Comparison of ENCODE assay signal across 12 cellular contexts in genomic region chr9:131399972-131400371, GRCh38. TPM values are rescaled to one million over a fixed set of nuclear protein-coding genes. Genes with fewer than 3 reads are reported as not detected.
DNase-seq lines count a peak whose midpoint lies in the region; ATAC-seq and TF ChIP-seq lines count a peak whose summit lies in the region.
"Had no signal": no experiment of that assay in that cellular context is flagged by ENCODE, and none has a peak within 500 bp of the region (broad histone marks: within the 10 kb centered on the region; RNA-seq: fewer than 3 reads in every experiment).

No MANE protein-coding gene starts in this region.

- H3K4me3 Mint-ChIP-seq in T-cell (peak overlapping the region in 2 of 3 donors; percentile 93 to 95), progenitor cell of endocrine pancreas (ENCODE audit: low read depth) (no peak overlapping the region)
- peak overlapping the region; percentile 59 to 85 for H3K4me3 Mint-ChIP-seq in effector memory CD8-positive, alpha-beta T cell

- ATAC-seq in T-cell (replicated peaks in 1 of 4) (no peak), HG02571 (IDR thresholded peaks at IDR 0.05; ENCODE audit: unreplicated experiment) (no peak), HG03520 (IDR thresholded peaks at IDR 0.05; ENCODE audit: unreplicated experiment) (no peak)
- no peak for ATAC-seq in effector memory CD8-positive, alpha-beta T cell (replicated peaks)

- H3K4me2 ChIP-seq in DOHH2 (ENCODE audit: low read length) = 0 out of 2 replicates have a peak overlapping the region, but pooled peaks have one; percentile 4

- no peaks in the 10 kb centered on the region for H3K9me2 ChIP-seq in DOHH2 (replicated peaks; ENCODE audit: control insufficient read depth, low read length)

- H3K36me3 ChIP-seq in DOHH2 (ENCODE audit: control insufficient read depth, low read length) = peaks cover 76% of the 10 kb centered on the region
- H3K36me3 ChIP-seq: suprapubic skin had no signal

- H3K9me3 ChIP-seq in DOHH2 (ENCODE audit: control insufficient read depth, insufficient read depth, low read length) = no peaks in the 10 kb centered on the region
- H3K9me3 ChIP-seq: suprapubic skin had no signal

- POLR2A ChIA-PET in T-cell (lab: Charles Lee) = interaction anchor here in 1 of 2 donors (0.7 kb wide), 1 partner anchor 955 kb away, joined by 3 read pairs; the partner anchor contains the start of gene SETX

- H3K36me3 Mint-ChIP-seq in T-cell (peaks cover 3% of the 10 kb centered on the region), progenitor cell of endocrine pancreas (ENCODE audit: insufficient read depth) (peaks cover 2% of the 10 kb centered on the region)
- peaks cover 55% of the 10 kb centered on the region for H3K36me3 Mint-ChIP-seq in effector memory CD8-positive, alpha-beta T cell (ENCODE audit: insufficient read depth)

- H3K4me1 Mint-ChIP-seq in T-cell (peaks cover 89 to 91% (median 91%) of the 10 kb centered on the region in 3 donors), progenitor cell of endocrine pancreas (ENCODE audit: low read depth) (peaks cover 62% of the 10 kb centered on the region)
- peaks cover 72 to 78% of the 10 kb centered on the region in 2 donors for H3K4me1 Mint-ChIP-seq in effector memory CD8-positive, alpha-beta T cell (ENCODE audit: low read depth in 2 of 2)

- H3K4me3 ChIP-seq in DOHH2 (ENCODE audit: low read length) = no peak overlapping the region
- H3K4me3 ChIP-seq: suprapubic skin had no signal

- H4K20me1 ChIP-seq in DOHH2 (ENCODE audit: control insufficient read depth, insufficient read depth, low read depth, low read length) = peaks cover 67% of the 10 kb centered on the region

- peak overlapping the region; percentile 74 to 86 for H3K27ac Mint-ChIP-seq in T-cell
- H3K27ac Mint-ChIP-seq in effector memory CD8-positive, alpha-beta T cell = peak overlapping the region in 1 of 2 donors; percentile 96
- H3K27ac Mint-ChIP-seq in progenitor cell of endocrine pancreas = peak overlapping the region; percentile 67

- CTCF ChIA-PET in T-cell (lab: Charles Lee) = no interaction called here

- no peaks in the 10 kb centered on the region for H3K27me3 Mint-ChIP-seq in T-cell
- H3K27me3 Mint-ChIP-seq in effector memory CD8-positive, alpha-beta T cell = no peaks in the 10 kb centered on the region
- H3K27me3 Mint-ChIP-seq in progenitor cell of endocrine pancreas = no peaks in the 10 kb centered on the region

- H3K27ac ChIP-seq in DOHH2 (ENCODE audit: low read depth, low read length) = no peak overlapping the region

- H3F3A ChIP-seq in DOHH2 (ENCODE audit: control insufficient read depth, insufficient read depth) = peaks cover 29% of the 10 kb centered on the region

- H3K79me2 ChIP-seq in DOHH2 (ENCODE audit: control insufficient read depth, low read length) = peaks cover 100% of the 10 kb centered on the region

- TF ChIP-seq CTCF in DOHH2 (IDR thresholded peaks at IDR 0.05; ENCODE audit: low read depth, low read length, poor library complexity, severe bottlenecking) (no peak), progenitor cell of endocrine pancreas (IDR thresholded peaks at IDR 0.05; ENCODE audit: unreplicated experiment) (no peak)

- H3K9me3 Mint-ChIP-seq in T-cell = no peaks in the 10 kb centered on the region
- H3K9me3 Mint-ChIP-seq in effector memory CD8-positive, alpha-beta T cell = no peaks in the 10 kb centered on the region
- no peaks in the 10 kb centered on the region for H3K9me3 Mint-ChIP-seq in progenitor cell of endocrine pancreas (ENCODE audit: low read depth)

- no peaks in the 10 kb centered on the region for H3K27me3 ChIP-seq in DOHH2 (ENCODE audit: control insufficient read depth, low read length)
- H3K27me3 ChIP-seq: suprapubic skin had no signal

- H3K4me1 ChIP-seq in DOHH2 (ENCODE audit: control insufficient read depth, low read length) = peaks cover 90% of the 10 kb centered on the region

- no peak for DNase-seq in T-cell
- no peak for DNase-seq in effector memory CD8-positive, alpha-beta T cell
- DNase-seq in progenitor cell of endocrine pancreas (ENCODE audit: low spot score, unreplicated experiment) = no peak
- DNase-seq in NCI-H1694 treated with DMSO at 0.1 percent for 48 hours (lab: John Stamatoyannopoulos, UW) = no peak
- DNase-seq in NCI-H1417 treated with DMSO at 0.1 percent for 48 hours (lab: John Stamatoyannopoulos, UW) = no peak
- DNase-seq: Calu3, foreskin melanocyte, NCI-H1436 had no signal

RNA-seq across cellular contexts. Expression of gene PRRC2B, which starts 6.1 kb away (rescaled TPM):
- total RNA-seq in T-cell = 100 to 1,000 TPM; 259 to 375 (median 370) TPM
- 416 and 460 TPM in 2 replicates for total RNA-seq in progenitor cell of endocrine pancreas
